Comparison of ENCODE assay signal across 1 cellular context in genomic region chr17:77496831-77497577, GRCh38.
A peak's percentile ranks its signal among the peaks of the same experiment; 100 is the strongest.
TF ChIP-seq lines count a peak whose summit lies in the region.

No MANE protein-coding gene starts in this region.

TF ChIP-seq in K562, 482 proteins besides CTCF, POLR2A, EP300 and RAD21 (continued from another document):
- TF ChIP-seq UBTF (IDR thresholded peaks at IDR 0.05; ENCODE audit: borderline replicate concordance in 1 of 2, low read depth in 2 of 2, low read length in 2 of 2) (no peak), CREBBP (IDR thresholded peaks at IDR 0.05; ENCODE audit: low read depth, low read length) (no peak), POLR2G (IDR thresholded peaks at IDR 0.05; ENCODE audit: low read depth, low read length) (peak; percentile 40; the same call in 1 of the 2 replicates), SMAD1 (IDR thresholded peaks at IDR 0.05; ENCODE audit: low read depth, low read length, partially characterized antibody) (no peak)
